Comparison of ENCODE assay signal across 26 cellular contexts in the genomic region with DNA sequence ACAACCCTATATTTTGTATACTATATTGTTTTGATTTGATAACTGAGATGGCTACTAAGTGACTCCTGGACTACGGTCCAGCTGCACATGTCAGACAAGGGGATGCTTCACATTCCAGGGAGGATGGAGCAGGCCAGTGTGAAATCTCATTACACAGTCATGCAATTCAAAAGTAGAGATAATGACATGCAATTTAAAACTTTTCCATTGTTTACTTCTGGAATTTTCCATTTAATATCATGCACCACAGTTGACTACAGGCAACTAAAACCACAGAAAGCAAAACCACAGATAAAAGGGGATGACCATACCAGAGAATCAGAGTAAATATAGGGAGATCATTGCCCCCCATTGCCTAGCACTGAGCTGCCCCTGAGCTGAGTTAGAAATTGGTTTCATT.
DNase-seq lines count a peak whose midpoint lies in the region; ATAC-seq, FAIRE-seq and TF ChIP-seq lines count a peak whose summit lies in the region.
"Had no signal": no experiment of that assay in that cellular context is flagged by ENCODE, and none has a peak within 500 bp of the region (broad histone marks: within the 10 kb centered on the region; RNA-seq: fewer than 3 reads in every experiment).

No MANE protein-coding gene starts in this region.

- H3K4me1 Mint-ChIP-seq in astrocyte (ENCODE audit: low read depth, unreplicated experiment), result peaks cover 46% of the 10 kb centered on the region
- no peaks in the 10 kb centered on the region for H3K4me1 Mint-ChIP-seq in stimulated activated naive B cell treated with anti-CD40 and anti-IgM and Interleukin-4, amounts not matched to agents 10 μg/mL and 1 μg/mL and 100 μg/mL, for 72 hours

- H3K27ac Mint-ChIP-seq in astrocyte (ENCODE audit: unreplicated experiment), result peak overlapping the region; percentile 80
- no peak overlapping the region for H3K27ac Mint-ChIP-seq in stimulated activated naive B cell treated with anti-CD40 and anti-IgM and Interleukin-4, amounts not matched to agents 10 μg/mL and 1 μg/mL and 100 μg/mL, for 72 hours
- H3K27ac Mint-ChIP-seq: activated CD8-positive, alpha-beta T cell treated with anti-CD3 and anti-CD28 coated beads for 36 hours had no signal

- H3K9me3 ChIP-seq in astrocyte (ENCODE audit: insufficient read depth, low read depth, low read length), result no peaks in the 10 kb centered on the region
- no peaks in the 10 kb centered on the region for H3K9me3 ChIP-seq in ascending aorta
- H3K9me3 ChIP-seq in vagina, result no peaks in the 10 kb centered on the region
- H3K9me3 ChIP-seq: gastroesophageal sphincter had no signal

- peak; percentile 88 for FAIRE-seq in astrocyte (lab: Jason Lieb, UNC)
- FAIRE-seq in GM12892 (lab: Jason Lieb, UNC), result no peak
- FAIRE-seq: A204.1, D721Med, GM18507, K562 had no signal

- H3K27me3 Mint-ChIP-seq in astrocyte (ENCODE audit: low read depth, unreplicated experiment), result no peaks in the 10 kb centered on the region
- H3K27me3 Mint-ChIP-seq in stimulated activated naive B cell treated with anti-CD40 and anti-IgM and Interleukin-4, amounts not matched to agents 10 μg/mL and 1 μg/mL and 100 μg/mL, for 72 hours, result no peaks in the 10 kb centered on the region
- H3K27me3 Mint-ChIP-seq: activated CD8-positive, alpha-beta T cell treated with anti-CD3 and anti-CD28 coated beads for 36 hours had no signal

- H3K27ac ChIP-seq in astrocyte (ENCODE audit: low read depth, low read length) (no peak overlapping the region), ascending aorta (no peak overlapping the region), vagina (no peak overlapping the region)
- H3K27ac ChIP-seq: gastroesophageal sphincter, RWPE1 had no signal

- intact Hi-C loops in ascending aorta (cut with DNase I), result no loop called here
- intact Hi-C loops in vagina (cut with DNase I), result no loop called here

- TF ChIP-seq POLR2A in GM12892 (IDR thresholded peaks at IDR 0.05; ENCODE audit: low read depth, low read length), result no peak
- TF ChIP-seq POLR2A in vagina (IDR thresholded peaks at IDR 0.05), result no peak

- H3K36me3 ChIP-seq in astrocyte (ENCODE audit: insufficient read depth, low read length), result no peaks in the 10 kb centered on the region
- H3K36me3 ChIP-seq in ascending aorta, result no peaks in the 10 kb centered on the region
- H3K36me3 ChIP-seq in vagina, result no peaks in the 10 kb centered on the region
- H3K36me3 ChIP-seq: gastroesophageal sphincter had no signal

- H3K4me3 ChIP-seq in astrocyte (ENCODE audit: insufficient read depth, low read depth, low read length) (no peak overlapping the region), fibroblast of villous mesenchyme (ENCODE audit: low read depth, low read length) (no peak overlapping the region), ascending aorta (no peak overlapping the region), vagina (no peak overlapping the region)
- H3K4me3 ChIP-seq: gastroesophageal sphincter, K562, lung had no signal

- peak; percentile 73 for DNase-seq in AG08395 (ENCODE audit: low spot score)
- DNase-seq in GM04504 (ENCODE audit: low read depth), result peak; percentile 49
- DNase-seq in astrocyte (ENCODE audit: low read depth), result peak; percentile 86
- peak; percentile 75 for DNase-seq in fibroblast of villous mesenchyme (ENCODE audit: low read depth)
- DNase-seq in stimulated activated naive B cell treated with anti-CD40 and anti-IgM and Interleukin-4, amounts not matched to agents 10 μg/mL and 1 μg/mL and 100 μg/mL, for 72 hours, result no peak
- DNase-seq in GM12892 (ENCODE audit: insufficient read length), result no peak
- DNase-seq in ascending aorta (ENCODE audit: low spot score in 2 of 2), result no peak
- no peak for DNase-seq in vagina (ENCODE audit: extremely low spot score in 2 of 2)
- DNase-seq: activated CD4-positive, CD25-positive, alpha-beta regulatory T cell treated with anti-CD3 and anti-CD28 coated beads, Interleukin-2, amount 50 U/mL, for 72 hours; activated CD8-positive, alpha-beta T cell treated with anti-CD3 and anti-CD28 coated beads for 36 hours; activated gamma-delta T cell treated with Interleukin-2 at 50 U/mL for 16 hours; activated T-cell treated with anti-CD3 and anti-CD28 coated beads for 4 hours; amniotic stem cell; central memory CD4-positive, alpha-beta T cell; islet precursor cell; NCI-H2171 treated with DMSO at 0.1 percent for 48 hours; NCI-H69; T1000 had no signal

- H4K20me1 ChIP-seq in astrocyte (ENCODE audit: insufficient read depth, low read length), result no peaks in the 10 kb centered on the region

- H3K79me2 ChIP-seq in astrocyte (ENCODE audit: insufficient read depth, low read length), result no peaks in the 10 kb centered on the region

- H3K27me3 ChIP-seq in astrocyte (ENCODE audit: insufficient read depth, low read length) (no peaks in the 10 kb centered on the region), ascending aorta (no peaks in the 10 kb centered on the region), vagina (no peaks in the 10 kb centered on the region)
- H3K27me3 ChIP-seq: gastroesophageal sphincter had no signal

- H3K9me3 Mint-ChIP-seq in astrocyte (ENCODE audit: unreplicated experiment), result no peaks in the 10 kb centered on the region
- H3K9me3 Mint-ChIP-seq in stimulated activated naive B cell treated with anti-CD40 and anti-IgM and Interleukin-4, amounts not matched to agents 10 μg/mL and 1 μg/mL and 100 μg/mL, for 72 hours, result no peaks in the 10 kb centered on the region
- H3K9me3 Mint-ChIP-seq: activated CD8-positive, alpha-beta T cell treated with anti-CD3 and anti-CD28 coated beads for 36 hours; CD14-positive monocyte had no signal

- TF ChIP-seq CTCF in astrocyte (IDR thresholded peaks at IDR 0.05; ENCODE audit: insufficient read depth, low read depth, low read length), result no peak
- no peak for TF ChIP-seq CTCF in fibroblast of villous mesenchyme (IDR thresholded peaks at IDR 0.05; ENCODE audit: insufficient read depth, low read depth, low read length)
- no peak for TF ChIP-seq CTCF in ascending aorta (IDR thresholded peaks at IDR 0.05)
- TF ChIP-seq CTCF in vagina (IDR thresholded peaks at IDR 0.05), result no peak

- no peak overlapping the region for H3K9ac ChIP-seq in astrocyte (ENCODE audit: low read length)

- ATAC-seq in stimulated activated naive B cell treated with anti-CD40 and anti-IgM and Interleukin-4, amounts not matched to agents 10 μg/mL and 1 μg/mL and 100 μg/mL, for 72 hours (replicated peaks), result no peak
- ATAC-seq: activated CD8-positive, alpha-beta T cell treated with anti-CD3 and anti-CD28 coated beads for 36 hours; gastroesophageal sphincter; K562 had no signal

- H3K4me1 ChIP-seq in astrocyte (ENCODE audit: insufficient read depth, low read length), result peaks cover 37% of the 10 kb centered on the region
- peaks cover 0 to 6% of the 10 kb centered on the region in 2 donors for H3K4me1 ChIP-seq in ascending aorta
- H3K4me1 ChIP-seq in vagina, result peaks cover 19% of the 10 kb centered on the region

- H3K4me3 Mint-ChIP-seq in astrocyte (ENCODE audit: unreplicated experiment), result no peak overlapping the region
- no peak overlapping the region for H3K4me3 Mint-ChIP-seq in stimulated activated naive B cell treated with anti-CD40 and anti-IgM and Interleukin-4, amounts not matched to agents 10 μg/mL and 1 μg/mL and 100 μg/mL, for 72 hours
- H3K4me3 Mint-ChIP-seq: activated CD8-positive, alpha-beta T cell treated with anti-CD3 and anti-CD28 coated beads for 36 hours; CD14-positive monocyte had no signal

- peaks cover 5% of the 10 kb centered on the region for H3K36me3 Mint-ChIP-seq in astrocyte (ENCODE audit: low read depth, unreplicated experiment)
- peaks cover 3 to 18% of the 10 kb centered on the region in 2 donors for H3K36me3 Mint-ChIP-seq in stimulated activated naive B cell treated with anti-CD40 and anti-IgM and Interleukin-4, amounts not matched to agents 10 μg/mL and 1 μg/mL and 100 μg/mL, for 72 hours

- H3K4me2 ChIP-seq in astrocyte (ENCODE audit: low read length), result peak overlapping the region; percentile 18

- H2AFZ ChIP-seq in astrocyte (ENCODE audit: low read depth, low read length), result no peak overlapping the region

Comparison
In these comparisons a context has a peak if more than half of its experiments do, and no peak if none do; other contexts are left out.
1. DNase-seq: peak in AG08395 (single experiment), GM04504 (single experiment), astrocyte (single experiment) and fibroblast of villous mesenchyme (single experiment); none in stimulated activated naive B cell treated with anti-CD40 and anti-IgM and Interleukin-4, amounts not matched to agents 10 μg/mL and 1 μg/mL and 100 μg/mL, for 72 hours (single experiment), GM12892 (single experiment), ascending aorta (0 of 2) and vagina (0 of 2).